9 cellular contexts compared by ENCODE assay signal in genomic region chr6:43052225-43052841, GRCh38. TPM values are rescaled to one million over a fixed set of nuclear protein-coding genes. Genes with fewer than 3 reads are reported as not detected.
DNase-seq lines count a peak whose midpoint lies in the region; ATAC-seq, FAIRE-seq and TF ChIP-seq lines count a peak whose summit lies in the region.
"Had no signal": no experiment of that assay in that cellular context is flagged by ENCODE, and none has a peak within 500 bp of the region (broad histone marks: within the 10 kb centered on the region; RNA-seq: fewer than 3 reads in every experiment).

No MANE protein-coding gene starts in this region.

- WGBS in A549 (ENCODE audit: missing lambda C conversion rate) = 94% methylated on average over 7 of the region's 19 CpGs
- 93% methylated on average over 19 of the region's 19 CpGs for WGBS in HUES64

- no peak for ATAC-seq in A549

- H3K4me1 ChIP-seq in A549 = peaks cover 13% of the 10 kb centered on the region
- H3K4me1 ChIP-seq in HUES64 (ENCODE audit: insufficient read depth, low read length) = peaks cover 5% of the 10 kb centered on the region; the same call in 1 of the 2 replicates
- peaks cover 19% of the 10 kb centered on the region for H3K4me1 ChIP-seq in muscle layer of colon (ENCODE audit: insufficient read depth, low read length)

- no peak for FAIRE-seq in A549 (lab: Jason Lieb, UNC)
- FAIRE-seq: frontal cortex had no signal

- H3K4me3 ChIP-seq in A549 (peak overlapping the region; percentile 94), HUES64 (ENCODE audit: low read length) (peak overlapping the region; percentile 73), brain microvascular endothelial cell (ENCODE audit: low read depth, low read length) (peak overlapping the region; percentile 85), muscle layer of colon (ENCODE audit: low read depth in 1 of 2, low read length in 2 of 2) (no peak overlapping the region)

- TF ChIP-seq CTCF in A549 (IDR thresholded peaks at IDR 0.05) (no peak), brain microvascular endothelial cell (IDR thresholded peaks at IDR 0.05; ENCODE audit: low read depth, low read length, missing control alignments) (no peak)

- H3K27me3 ChIP-seq in HUES64 (ENCODE audit: insufficient read depth, low read length) (no peaks in the 10 kb centered on the region), brain microvascular endothelial cell (replicated peaks) (no peaks in the 10 kb centered on the region), muscle layer of colon (ENCODE audit: control insufficient read depth in 1 of 2, insufficient read depth in 2 of 2, low read length in 2 of 2) (no peaks in the 10 kb centered on the region)

- POLR2A ChIA-PET in A549 (lab: Yijun Ruan, JAX) = interaction anchor here (1.1 kb wide), 1 partner anchor 12 kb away, joined by 3 read pairs; no protein-coding TSS in a partner anchor

- no peak for TF ChIP-seq POLR2A in A549 (IDR thresholded peaks at IDR 0.05; ENCODE audit: low read length)

- in situ Hi-C loops in brain microvascular endothelial cell (cut with HindIII; ENCODE audit: low pct_ligation_motif_present, low sequenced_read_pairs) = no loop called here

- no peak for TF ChIP-seq RAD21 in A549 (conservative IDR thresholded peaks at IDR 0.05 in 1 of 2, IDR thresholded peaks at IDR 0.05 in 1 of 2)

- peak overlapping the region; percentile 92 for H3K9ac ChIP-seq in HUES64 (ENCODE audit: low read depth, low read length)
- H3K9ac ChIP-seq in muscle layer of colon (ENCODE audit: low read length) = no peak overlapping the region

- H3K4me2 ChIP-seq in A549 = peak overlapping the region; percentile 98

- CTCF ChIA-PET in A549 (lab: Yijun Ruan, JAX) = interaction anchor here (0.5 kb wide), 1 partner anchor 88 kb away, joined by 3 read pairs; no protein-coding TSS in a partner anchor

- no peak for TF ChIP-seq EP300 in A549 (IDR thresholded peaks at IDR 0.05)

- H3K27ac ChIP-seq in A549 (peak overlapping the region; percentile 99 to 100; a peak in 5 of 6 replicates), HUES64 (ENCODE audit: low read depth, low read length) (no peak overlapping the region), brain microvascular endothelial cell (no peak overlapping the region), muscle layer of colon (ENCODE audit: low read depth, low read length) (peak overlapping the region; percentile 97)

- H3K36me3 ChIP-seq in HUES64 (ENCODE audit: insufficient read depth, low read length) = peaks cover 50% of the 10 kb centered on the region
- peaks cover 20% of the 10 kb centered on the region for H3K36me3 ChIP-seq in brain microvascular endothelial cell (replicated peaks)
- peaks cover 22% of the 10 kb centered on the region for H3K36me3 ChIP-seq in muscle layer of colon (ENCODE audit: insufficient read depth, low read length)

- H3K9me3 ChIP-seq in A549 (no peaks in the 10 kb centered on the region), HUES64 (ENCODE audit: insufficient read depth, low read depth, low read length) (no peaks in the 10 kb centered on the region), muscle layer of colon (ENCODE audit: low read length) (no peaks in the 10 kb centered on the region)

- DNase-seq in A549 (ENCODE audit: low read depth in 1 of 2, low spot score in 1 of 2) (no peak), brain microvascular endothelial cell (no peak), amniotic stem cell (lab: John Stamatoyannopoulos, UW) (no peak), DMS153 treated with DMSO at 0.1 percent for 48 hours (lab: John Stamatoyannopoulos, UW; ENCODE audit: unreplicated experiment) (no peak), D341Med (ENCODE audit: low spot score) (no peak), SW 1271 (lab: John Stamatoyannopoulos, UW) (no peak)

TF ChIP-seq in A549, 52 proteins besides CTCF, POLR2A, EP300 and RAD21:
- TF ChIP-seq PBX3 (IDR thresholded peaks at IDR 0.05) = no peak
- no peak for TF ChIP-seq JUNB (IDR thresholded peaks at IDR 0.05)
- no peak for TF ChIP-seq PHF8 (IDR thresholded peaks at IDR 0.05; ENCODE audit: borderline replicate concordance, low read depth)
- TF ChIP-seq KDM1A (IDR thresholded peaks at IDR 0.05; ENCODE audit: low read depth) = no peak
- no peak for TF ChIP-seq RFX5 (IDR thresholded peaks at IDR 0.05)
- TF ChIP-seq TFCP2L1 (CRISPR knock-in tag; IDR thresholded peaks at IDR 0.05) = no peak
- TF ChIP-seq TP53 (CRISPR knock-in tag; IDR thresholded peaks at IDR 0.05) = no peak

RNA-seq across cellular contexts. Expression of gene CUL7, which starts 1.3 kb away (rescaled TPM):
- polyA plus RNA-seq in A549 (2011; rRNA removed) (12.1 and 14.6 TPM in 2 replicates), A549 (2017; fragmentation: RNase III; extraction: RNeasy Plus Mini Kit Qiagen cat#74134 plus additional on column Dnase treatment) (8.1 to 10.6 TPM (median 10.0 TPM) in 3 replicates)
- polyA plus RNA-seq in A549 (2012; cell fraction: cytosol; rRNA removed) = 10.3 and 11.7 TPM in 2 replicates
- 40.8 and 41.6 TPM in 2 replicates for polyA plus RNA-seq in A549 (2012; cell fraction: nucleus; rRNA removed)
- 21.1 and 29.5 TPM in 2 replicates for polyA minus RNA-seq in A549 (2011; rRNA and poly(A)+ RNA removed)
- polyA plus RNA-seq in HUES64 (2013, experiment 1 of 2) = 10.0 TPM
- polyA plus RNA-seq in HUES64 (2013, experiment 2 of 2) = 12.1 TPM

RNA-seq across cellular contexts. Expression of gene MRPL2, which starts 6.9 kb away (rescaled TPM):
- polyA plus RNA-seq in A549 (2011; rRNA removed) (20.9 and 33.7 TPM in 2 replicates), A549 (2017; fragmentation: RNase III; extraction: RNeasy Plus Mini Kit Qiagen cat#74134 plus additional on column Dnase treatment) (50.9 to 55.6 TPM (median 51.9 TPM) in 3 replicates)
- polyA plus RNA-seq in A549 (2012; cell fraction: cytosol; rRNA removed) = 61.5 and 66.4 TPM in 2 replicates
- polyA plus RNA-seq in A549 (2012; cell fraction: nucleus; rRNA removed) = 56.0 and 69.6 TPM in 2 replicates
- 22.5 and 33.6 TPM in 2 replicates for polyA minus RNA-seq in A549 (2011; rRNA and poly(A)+ RNA removed)
- 62.2 TPM for polyA plus RNA-seq in HUES64 (2013, experiment 1 of 2)
- 59.8 TPM for polyA plus RNA-seq in HUES64 (2013, experiment 2 of 2)

RNA-seq across cellular contexts. Expression of gene KLC4, which starts 7.1 kb away (rescaled TPM):
- 8.4 and 10.0 TPM in 2 replicates for polyA plus RNA-seq in A549 (2011; rRNA removed)
- polyA plus RNA-seq in A549 (2012; cell fraction: cytosol; rRNA removed) = 6.1 and 7.2 TPM in 2 replicates
- polyA plus RNA-seq in A549 (2012; cell fraction: nucleus; rRNA removed) = 19.6 and 22.7 TPM in 2 replicates
- 7.7 to 11.8 TPM (median 9.9 TPM) in 3 replicates for polyA plus RNA-seq in A549 (2017; fragmentation: RNase III; extraction: RNeasy Plus Mini Kit Qiagen cat#74134 plus additional on column Dnase treatment)
- 11.1 and 14.1 TPM in 2 replicates for polyA minus RNA-seq in A549 (2011; rRNA and poly(A)+ RNA removed)
- polyA plus RNA-seq in HUES64 (2013, experiment 1 of 2) = 17.2 TPM
- 16.3 TPM for polyA plus RNA-seq in HUES64 (2013, experiment 2 of 2)

RNA-seq across cellular contexts. Expression of gene PTK7, which starts 23.8 kb away (rescaled TPM):
- polyA plus RNA-seq in A549 (2011; rRNA removed) (2.8 and 3.4 TPM in 2 replicates), A549 (2017; fragmentation: RNase III; extraction: RNeasy Plus Mini Kit Qiagen cat#74134 plus additional on column Dnase treatment) (4.5 to 5.7 TPM (median 5.6 TPM) in 3 replicates)
- 4.3 and 6.3 TPM in 2 replicates for polyA plus RNA-seq in A549 (2012; cell fraction: cytosol; rRNA removed)
- polyA plus RNA-seq in A549 (2012; cell fraction: nucleus; rRNA removed) = 14.0 and 14.4 TPM in 2 replicates
- 4.8 and 7.2 TPM in 2 replicates for polyA minus RNA-seq in A549 (2011; rRNA and poly(A)+ RNA removed)
- 81.6 TPM for polyA plus RNA-seq in HUES64 (2013, experiment 1 of 2)
- 88.8 TPM for polyA plus RNA-seq in HUES64 (2013, experiment 2 of 2)

RNA-seq across cellular contexts. Expression of gene RRP36, which starts 30.9 kb away (rescaled TPM):
- polyA plus RNA-seq in A549 (2011; rRNA removed) (51.9 and 52.3 TPM in 2 replicates), A549 (2017; fragmentation: RNase III; extraction: RNeasy Plus Mini Kit Qiagen cat#74134 plus additional on column Dnase treatment) (54.0 to 56.2 TPM (median 55.7 TPM) in 3 replicates)
- polyA plus RNA-seq in A549 (2012; cell fraction: cytosol; rRNA removed) = 37.5 and 37.8 TPM in 2 replicates
- 12.6 and 15.4 TPM in 2 replicates for polyA plus RNA-seq in A549 (2012; cell fraction: nucleus; rRNA removed)
- polyA minus RNA-seq in A549 (2011; rRNA and poly(A)+ RNA removed) = 27.4 and 31.2 TPM in 2 replicates
- 116 TPM for polyA plus RNA-seq in HUES64 (2013, experiment 1 of 2)
- 102 TPM for polyA plus RNA-seq in HUES64 (2013, experiment 2 of 2)

Comparison
In these comparisons a context has a peak if more than half of its experiments do, and no peak if none do; other contexts are left out.
1. H3K27ac ChIP-seq: peak in A549 (2 of 2) and muscle layer of colon (single experiment); none in HUES64 (single experiment) and brain microvascular endothelial cell (single experiment).
2. H3K4me3 ChIP-seq: peak in A549 (single experiment), HUES64 (single experiment) and brain microvascular endothelial cell (single experiment); none in muscle layer of colon (0 of 2).